ENCODE assay signal across 8 cellular contexts in the genomic region with DNA sequence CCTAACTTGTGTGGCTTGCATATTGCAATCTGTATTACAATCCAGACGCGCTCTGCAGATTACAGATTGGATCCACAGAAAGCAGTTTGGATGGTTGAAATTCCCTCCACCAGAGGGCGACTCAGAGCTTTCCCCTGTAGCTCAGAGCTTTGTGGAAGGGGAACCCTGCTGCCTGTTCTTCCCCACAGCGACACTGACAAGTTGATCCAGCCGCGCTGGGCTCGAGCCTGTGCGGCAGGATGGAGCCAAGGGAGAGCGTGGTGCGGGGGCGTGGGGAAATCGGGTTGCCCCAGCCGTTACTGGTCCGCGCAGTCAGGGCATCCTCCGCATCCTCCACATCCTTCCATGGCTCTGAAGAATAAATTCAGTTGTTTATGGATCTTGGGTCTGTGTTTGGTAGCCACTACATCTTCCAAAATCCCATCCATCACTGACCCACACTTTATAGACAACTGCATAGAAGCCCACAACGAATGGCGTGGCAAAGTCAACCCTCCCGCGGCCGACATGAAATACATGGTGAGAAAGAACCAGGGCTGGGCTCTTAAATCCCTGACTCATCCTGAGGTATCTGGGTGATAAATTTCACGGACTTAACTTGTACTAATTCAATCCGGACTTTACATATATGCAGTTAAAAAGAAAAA. TPM values are rescaled to one million over a fixed set of nuclear protein-coding genes. Genes with fewer than 3 reads are reported as not detected.
DNase-seq lines count a peak whose midpoint lies in the region; ATAC-seq and TF ChIP-seq lines count a peak whose summit lies in the region.

A gene with protein sequence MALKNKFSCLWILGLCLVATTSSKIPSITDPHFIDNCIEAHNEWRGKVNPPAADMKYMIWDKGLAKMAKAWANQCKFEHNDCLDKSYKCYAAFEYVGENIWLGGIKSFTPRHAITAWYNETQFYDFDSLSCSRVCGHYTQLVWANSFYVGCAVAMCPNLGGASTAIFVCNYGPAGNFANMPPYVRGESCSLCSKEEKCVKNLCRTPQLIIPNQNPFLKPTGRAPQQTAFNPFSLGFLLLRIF (plus strand): TSS at position 287 of the 647 bp plus-strand sequence. CDS start 59 bp downstream, at position 346.

- peak; percentile 91 for TF ChIP-seq CTCF in coronary artery (IDR thresholded peaks at IDR 0.05)

- ATAC-seq in HG02870 (IDR thresholded peaks at IDR 0.05; ENCODE audit: unreplicated experiment) (peak; percentile 62), left colon (peak; percentile 64)

- intact Hi-C loops in left colon (cut with DNase I, micrococcal nuclease): loop anchor here in 1 of 2 donors (5.0 to 10.0 kb wide), 2 partner anchors 50 to 173 kb away; no protein-coding TSS in a partner anchor

- H3K4me3 ChIP-seq in coronary artery: peak within 1 kb of the TSS; percentile 68

- peak within 1 kb of the TSS; percentile 41 to 75 for H3K27ac ChIP-seq in coronary artery

- DNase-seq in SIG-M5 treated with dmso at 0.1 percent for 504 hours (lab: John Stamatoyannopoulos, UW; ENCODE audit: unreplicated experiment): peak; percentile 81
- DNase-seq in SIG-M5 (lab: John Stamatoyannopoulos, UW): no peak
- DNase-seq in NCI-H2029 treated with DMSO at 0.1 percent for 48 hours (lab: John Stamatoyannopoulos, UW): peak; percentile 24
- peak; percentile 78 for DNase-seq in activated CD4-positive, alpha-beta T cell treated with anti-CD3 and anti-CD28 coated beads for 24 hours (ENCODE audit: low read depth in 2 of 2)
- DNase-seq in coronary artery (ENCODE audit: low spot score): peak; percentile 92
- DNase-seq in left colon: peak; percentile 68 to 88
- peak; percentile 82 for DNase-seq in stimulated activated CD4-positive, alpha-beta T cell treated with anti-CD3 and anti-CD28 coated beads, Interleukin-1b, Interleukin-23, amount 100 ng/mL, for 48 hours

RNA-seq across cellular contexts. Expression of the gene that starts here (rescaled TPM):
- total RNA-seq in left colon: not detected

Comparison
In these comparisons a context has a peak if more than half of its experiments do, and no peak if none do; other contexts are left out.
1. Peak in DNase-seq and ATAC-seq in left colon; RNA of the gene not detected or under 1 TPM.